28 cellular contexts compared by ENCODE assay signal in the genomic region with DNA sequence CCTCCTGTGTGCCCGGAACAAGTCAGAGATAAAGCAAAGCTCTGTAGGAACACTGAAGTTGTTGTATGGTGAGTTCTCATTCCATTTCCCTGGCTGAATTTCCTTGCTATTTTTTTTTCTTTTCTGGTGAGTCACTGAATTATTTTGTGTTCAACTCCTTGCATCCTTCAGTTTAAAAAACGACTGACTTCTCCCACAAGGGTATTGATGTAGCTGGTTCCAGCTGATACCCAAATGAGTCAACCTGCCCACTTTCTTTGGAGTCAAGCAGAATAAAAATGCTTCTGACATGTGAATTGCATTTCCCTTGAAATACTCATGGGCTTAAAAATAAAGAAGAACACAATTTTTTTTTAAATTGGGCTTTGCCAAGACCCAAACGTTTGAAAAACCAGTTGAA.
"Had no signal": no experiment of that assay in that cellular context is flagged by ENCODE, and none has a peak within 500 bp of the region (broad histone marks: within the 10 kb centered on the region; RNA-seq: fewer than 3 reads in every experiment).

No MANE protein-coding gene starts in this region.

- H3K4me3 ChIP-seq: gastrocnemius medialis, hepatocyte, left lung, mucosa of descending colon, right lobe of liver, thyroid gland, vagina had no signal

- H3K36me3 Mint-ChIP-seq: mesothelial cell of epicardium had no signal

- H3K4me3 Mint-ChIP-seq: dendritic cell treated with granulocyte-macrophage colony-stimulating factor and Interleukin-4, amounts not matched to agents 40 ng/mL and 50 ng/mL, for 4 days; endodermal cell; mesothelial cell of epicardium; naive B cell; natural killer cell treated with Interleukin-12 subunit alpha and Interleukin-12 subunit beta and Interleukin-15 and Interleukin-18, amount 100 ng/mL, for 72 hours; neural crest cell; stimulated activated naive B cell treated with anti-CD40 and anti-IgM and Interleukin-4, amounts not matched to agents 10 μg/mL and 1 μg/mL and 100 μg/mL, for 72 hours; stimulated activated naive CD8-positive, alpha-beta T cell treated with anti-CD3 and anti-CD28 coated beads, Interleukin-15, Interleukin-2, amounts not matched to agents 100 ng/mL and 50 ng/mL, for 24 hours had no signal

- H3K79me2 ChIP-seq: hepatocyte, parathyroid adenoma had no signal

- H3K27ac Mint-ChIP-seq: dendritic cell treated with granulocyte-macrophage colony-stimulating factor and Interleukin-4, amounts not matched to agents 40 ng/mL and 50 ng/mL, for 4 days; endodermal cell; mesothelial cell of epicardium; naive B cell; natural killer cell treated with Interleukin-12 subunit alpha and Interleukin-12 subunit beta and Interleukin-15 and Interleukin-18, amount 100 ng/mL, for 72 hours; progenitor cell of endocrine pancreas; stimulated activated naive B cell treated with anti-CD40 and anti-IgM and Interleukin-4, amounts not matched to agents 10 μg/mL and 1 μg/mL and 100 μg/mL, for 72 hours; stimulated activated naive CD8-positive, alpha-beta T cell treated with anti-CD3 and anti-CD28 coated beads, Interleukin-15, Interleukin-2, amounts not matched to agents 100 ng/mL and 50 ng/mL, for 24 hours had no signal

- H3K27me3 ChIP-seq: gastrocnemius medialis, hepatocyte, left lung, neutrophil, right lobe of liver, thyroid gland, vagina had no signal

- DNase-seq: effector CD8-positive, alpha-beta T cell; endodermal cell; foreskin fibroblast; gastrocnemius medialis; left cardiac atrium; left lung; mesenchymal stem cell; mucosa of descending colon; naive B cell; small intestine; stimulated activated CD4-positive, alpha-beta T cell treated with anti-CD3 and anti-CD28 coated beads, Interleukin-15, amount 100 ng/mL, for 24 hours; stimulated activated CD4-positive, alpha-beta T cell treated with anti-CD3 and anti-CD28 coated beads, Interleukin-2, amount 100 ng/mL, for 48 hours; stimulated activated naive B cell treated with anti-CD40 and anti-IgM and Interleukin-4, amounts not matched to agents 10 μg/mL and 1 μg/mL and 100 μg/mL, for 72 hours; thyroid gland; trophoblast cell had no signal

- H3K36me3 ChIP-seq: gastrocnemius medialis, left lung, neutrophil, right lobe of liver, thyroid gland, vagina had no signal

- H3K4me2 ChIP-seq: hepatocyte had no signal

- H2AFZ ChIP-seq: hepatocyte, parathyroid adenoma had no signal

- H3K27me3 Mint-ChIP-seq: dendritic cell treated with granulocyte-macrophage colony-stimulating factor and Interleukin-4, amounts not matched to agents 40 ng/mL and 50 ng/mL, for 4 days; naive B cell; natural killer cell treated with Interleukin-12 subunit alpha and Interleukin-12 subunit beta and Interleukin-15 and Interleukin-18, amount 100 ng/mL, for 72 hours; stimulated activated naive B cell treated with anti-CD40 and anti-IgM and Interleukin-4, amounts not matched to agents 10 μg/mL and 1 μg/mL and 100 μg/mL, for 72 hours; stimulated activated naive CD8-positive, alpha-beta T cell treated with anti-CD3 and anti-CD28 coated beads, Interleukin-15, Interleukin-2, amounts not matched to agents 100 ng/mL and 50 ng/mL, for 24 hours had no signal

- ATAC-seq: esophagus mucosa; gastrocnemius medialis; left cardiac atrium; left lung; mucosa of descending colon; natural killer cell treated with Interleukin-12 subunit alpha and Interleukin-12 subunit beta and Interleukin-15 and Interleukin-18, amount 100 ng/mL, for 72 hours; right lobe of liver; stimulated activated naive B cell treated with anti-CD40 and anti-IgM and Interleukin-4, amounts not matched to agents 10 μg/mL and 1 μg/mL and 100 μg/mL, for 72 hours had no signal

- H3K27ac ChIP-seq: epithelial cell of prostate, gastrocnemius medialis, hepatocyte, left lung, neutrophil, parathyroid adenoma, right lobe of liver, thyroid gland, vagina had no signal

- H3K4me1 ChIP-seq: gastrocnemius medialis, left lung, parathyroid adenoma, right lobe of liver, thyroid gland, vagina had no signal

- H3K4me1 Mint-ChIP-seq: naive B cell; neural crest cell; stimulated activated naive B cell treated with anti-CD40 and anti-IgM and Interleukin-4, amounts not matched to agents 10 μg/mL and 1 μg/mL and 100 μg/mL, for 72 hours had no signal

- H3K9me3 ChIP-seq: gastrocnemius medialis, neutrophil, right lobe of liver, thyroid gland, vagina had no signal
